30 cellular contexts compared by ENCODE assay signal in genomic region chr16:69894675-69895074, GRCh38. TPM values are rescaled to one million over a fixed set of nuclear protein-coding genes. Genes with fewer than 3 reads are reported as not detected.
DNase-seq lines count a peak whose midpoint lies in the region; ATAC-seq and TF ChIP-seq lines count a peak whose summit lies in the region.
"Had no signal": no experiment of that assay in that cellular context is flagged by ENCODE, and none has a peak within 500 bp of the region (broad histone marks: within the 10 kb centered on the region; RNA-seq: fewer than 3 reads in every experiment).

No MANE protein-coding gene starts in this region.

- peaks cover 0 to 1% (median 0%) of the 10 kb centered on the region in 3 donors for H3K4me1 Mint-ChIP-seq in T-cell
- H3K4me1 Mint-ChIP-seq: stimulated activated memory B cell treated with anti-CD40 and anti-IgM and Interleukin-4, amounts not matched to agents 10 μg/mL and 1 μg/mL and 100 μg/mL, for 72 hours had no signal

- POLR2A ChIA-PET in T-cell (lab: Charles Lee): no interaction called here

- CTCF ChIA-PET in T-cell (lab: Charles Lee): no interaction called here

- H3K36me3 ChIP-seq in cardiac muscle cell: no peaks in the 10 kb centered on the region
- peaks cover 3% of the 10 kb centered on the region for H3K36me3 ChIP-seq in left ventricle myocardium inferior
- H3K36me3 ChIP-seq in tibial nerve: no peaks in the 10 kb centered on the region
- H3K36me3 ChIP-seq: SJCRH30 had no signal

- ATAC-seq in T-cell (replicated peaks in 1 of 4): no peak
- no peak for ATAC-seq in activated CD4-positive, CD25-positive, alpha-beta regulatory T cell treated with anti-CD3 and anti-CD28 coated beads, Interleukin-2, amount 50 U/mL, for 24 hours
- ATAC-seq: activated CD4-positive, alpha-beta T cell treated with anti-CD3 and anti-CD28 coated beads for 36 hours; activated CD8-positive, alpha-beta T cell treated with anti-CD3 and anti-CD28 coated beads, Interleukin-2, amount 10 ng/mL, durations not matched to agents 7 days and 5 days; activated naive CD4-positive, alpha-beta T cell treated with anti-CD3 and anti-CD28 coated beads, Interleukin-2, amount 50 U/mL, for 72 hours; lower lobe of right lung; Panc1; stimulated activated memory B cell treated with anti-CD40 and anti-IgM and Interleukin-4, amounts not matched to agents 10 μg/mL and 1 μg/mL and 100 μg/mL, for 72 hours; T-helper 17 cell had no signal

- H3K36me3 Mint-ChIP-seq in T-cell: peaks cover 39% of the 10 kb centered on the region
- H3K36me3 Mint-ChIP-seq: activated naive CD4-positive, alpha-beta T cell treated with anti-CD3 and anti-CD28 coated beads, Interleukin-2, amount 50 U/mL, for 72 hours had no signal

- TF ChIP-seq EP300 in tibial nerve (IDR thresholded peaks at IDR 0.05): peak; percentile 22 to 77

- no peak for TF ChIP-seq POLR2A in tibial nerve (IDR thresholded peaks at IDR 0.05)

- H3K27me3 ChIP-seq in cardiac muscle cell (no peaks in the 10 kb centered on the region), left ventricle myocardium inferior (ENCODE audit: low read depth) (no peaks in the 10 kb centered on the region), tibial nerve (no peaks in the 10 kb centered on the region)
- H3K27me3 ChIP-seq: ascending aorta, sigmoid colon, SJCRH30 had no signal

- H3K27ac Mint-ChIP-seq in T-cell: no peak overlapping the region
- H3K27ac Mint-ChIP-seq: activated CD4-positive, alpha-beta T cell treated with anti-CD3 and anti-CD28 coated beads for 36 hours; activated CD8-positive, alpha-beta T cell treated with anti-CD3 and anti-CD28 coated beads, Interleukin-2, amount 10 ng/mL, durations not matched to agents 7 days and 5 days; activated naive CD4-positive, alpha-beta T cell treated with anti-CD3 and anti-CD28 coated beads, Interleukin-2, amount 50 U/mL, for 72 hours; activated T-helper 2 cell treated with anti-CD3 and anti-CD28 coated beads, Interferon-gamma antibody, Interleukin-2, Interleukin-4, amounts not matched to agents 10 μg/mL and 5 μg/mL and 100 μg/mL, durations not matched to agents 14 hours and 24 hours and 36 hours; progenitor cell of endocrine pancreas; stimulated activated memory B cell treated with anti-CD40 and anti-IgM and Interleukin-4, amounts not matched to agents 10 μg/mL and 1 μg/mL and 100 μg/mL, for 72 hours; T-helper 17 cell had no signal

- no peaks in the 10 kb centered on the region for H3K27me3 Mint-ChIP-seq in T-cell
- H3K27me3 Mint-ChIP-seq: activated CD4-positive, alpha-beta T cell treated with anti-CD3 and anti-CD28 coated beads for 36 hours; CD4-positive, alpha-beta memory T cell; progenitor cell of endocrine pancreas; stimulated activated memory B cell treated with anti-CD40 and anti-IgM and Interleukin-4, amounts not matched to agents 10 μg/mL and 1 μg/mL and 100 μg/mL, for 72 hours; T-helper 17 cell had no signal

- TF ChIP-seq CTCF in cardiac muscle cell (IDR thresholded peaks at IDR 0.05; ENCODE audit: low read depth, low read length) (no peak), left ventricle myocardium inferior (IDR thresholded peaks at IDR 0.05; ENCODE audit: borderline replicate concordance) (no peak), tibial nerve (IDR thresholded peaks at IDR 0.05) (no peak)

- intact Hi-C loops in left ventricle myocardium inferior (cut with micrococcal nuclease): no loop called here

- no peak overlapping the region for H3K4me3 Mint-ChIP-seq in T-cell
- H3K4me3 Mint-ChIP-seq: activated CD4-positive, alpha-beta T cell treated with anti-CD3 and anti-CD28 coated beads for 36 hours; activated CD8-positive, alpha-beta T cell treated with anti-CD3 and anti-CD28 coated beads, Interleukin-2, amount 10 ng/mL, durations not matched to agents 7 days and 5 days; CD4-positive, alpha-beta memory T cell; H9; stimulated activated memory B cell treated with anti-CD40 and anti-IgM and Interleukin-4, amounts not matched to agents 10 μg/mL and 1 μg/mL and 100 μg/mL, for 72 hours; T-helper 17 cell had no signal

- 49 to 58% methylated on average over 12 of the region's 12 CpGs for WGBS in tibial nerve, 2 donors

- peaks cover 39% of the 10 kb centered on the region for H3K4me1 ChIP-seq in cardiac muscle cell (ENCODE audit: low read depth)
- peaks cover 15% of the 10 kb centered on the region for H3K4me1 ChIP-seq in left ventricle myocardium inferior
- H3K4me1 ChIP-seq in tibial nerve: peaks cover 0 to 34% (median 19%) of the 10 kb centered on the region in 4 donors

- H3K9me3 Mint-ChIP-seq in T-cell: no peaks in the 10 kb centered on the region
- H3K9me3 Mint-ChIP-seq: activated naive CD4-positive, alpha-beta T cell treated with anti-CD3 and anti-CD28 coated beads, Interleukin-2, amount 50 U/mL, for 72 hours; activated T-helper 2 cell treated with anti-CD3 and anti-CD28 coated beads, Interferon-gamma antibody, Interleukin-2, Interleukin-4, amounts not matched to agents 10 μg/mL and 5 μg/mL and 100 μg/mL, durations not matched to agents 14 hours and 24 hours and 36 hours; CD4-positive, alpha-beta memory T cell; H9; nephron progenitor cell; stimulated activated memory B cell treated with anti-CD40 and anti-IgM and Interleukin-4, amounts not matched to agents 10 μg/mL and 1 μg/mL and 100 μg/mL, for 72 hours had no signal

- DNase-seq in cardiac muscle cell (ENCODE audit: low read depth in 1 of 2, low spot score in 1 of 2): peak in 1 of 2 donors; percentile 62
- DNase-seq in left ventricle myocardium inferior: no peak
- DNase-seq in foreskin melanocyte: peak; percentile 94
- DNase-seq in occipital lobe (lab: John Stamatoyannopoulos, UW): peak; percentile 62
- DNase-seq in tibial nerve (ENCODE audit: low spot score in 2 of 2): no peak
- no peak for DNase-seq in T-cell
- DNase-seq in SW 1271 (lab: John Stamatoyannopoulos, UW): no peak
- DNase-seq: 8988T; activated CD4-positive, alpha-beta T cell treated with anti-CD3 and anti-CD28 coated beads for 36 hours; activated CD8-positive, alpha-beta T cell treated with anti-CD3 and anti-CD28 coated beads, Interleukin-2, amount 10 ng/mL, durations not matched to agents 7 days and 5 days; CD4-positive, alpha-beta memory T cell; central memory CD4-positive, alpha-beta T cell; H9; kidney; lower lobe of right lung; NCI-H1105 treated with DMSO at 0.1 percent for 48 hours; NCI-H1930; NCI-H526 treated with DMSO at 0.1 percent for 48 hours; nephron progenitor cell; sigmoid colon; SJCRH30; stimulated activated CD4-positive, alpha-beta T cell treated with anti-CD3 and anti-CD28 coated beads, Interleukin-4, amount 100 ng/mL, for 4 hours; T-helper 17 cell had no signal

- H3K27ac ChIP-seq in cardiac muscle cell (peak overlapping the region; percentile 68), left ventricle myocardium inferior (replicated peaks) (no peak overlapping the region), tibial nerve (peak overlapping the region in 2 of 4 donors; percentile 61 to 72)
- H3K27ac ChIP-seq: lower lobe of right lung, sigmoid colon, SJCRH30 had no signal

- H3K4me3 ChIP-seq in cardiac muscle cell (no peak overlapping the region), left ventricle myocardium inferior (no peak overlapping the region), tibial nerve (no peak overlapping the region)
- H3K4me3 ChIP-seq: ascending aorta, lower lobe of right lung, sigmoid colon, SJCRH30 had no signal

- H3K9me3 ChIP-seq in cardiac muscle cell (ENCODE audit: low read depth) (no peaks in the 10 kb centered on the region), left ventricle myocardium inferior (replicated peaks) (no peaks in the 10 kb centered on the region), tibial nerve (no peaks in the 10 kb centered on the region)
- H3K9me3 ChIP-seq: ascending aorta, lower lobe of right lung, sigmoid colon, SJCRH30 had no signal

RNA-seq across cellular contexts. Expression of gene CLEC18A, which starts 56.5 kb away (rescaled TPM):
- total RNA-seq in cardiac muscle cell: 0.09 TPM in 1 of 2 replicates, not detected in the other
- 0.40 and 0.55 TPM in 2 replicates for polyA plus RNA-seq in cardiac muscle cell
- 0.22 TPM for total RNA-seq in left ventricle myocardium inferior
- total RNA-seq in occipital lobe: not detected
- 1 to 10 TPM in 3 of 4 donors, not detected in 1; 1.2 to 2.4 (median 2.1) TPM for total RNA-seq in tibial nerve
- 1 to 10 TPM; 2.0 to 3.7 (median 2.8) TPM for total RNA-seq in T-cell

Comparison
In these comparisons a context has a peak if more than half of its experiments do, and no peak if none do; other contexts are left out.
1. DNase-seq: peak in foreskin melanocyte (single experiment) and occipital lobe (single experiment); none in left ventricle myocardium inferior (single experiment), tibial nerve (0 of 2), T-cell (0 of 34) and SW 1271 (0 of 2).